12 cellular contexts compared by ENCODE assay signal in genomic region chr18:58557013-58557435, GRCh38.
DNase-seq lines count a peak whose midpoint lies in the region; ATAC-seq, FAIRE-seq and TF ChIP-seq lines count a peak whose summit lies in the region.
"Had no signal": no experiment of that assay in that cellular context is flagged by ENCODE, and none has a peak within 500 bp of the region (broad histone marks: within the 10 kb centered on the region; RNA-seq: fewer than 3 reads in every experiment).

No MANE protein-coding gene starts in this region.

- peak; percentile 87 for DNase-seq in GM12878 (ENCODE audit: low read depth, low spot score)
- DNase-seq in smooth muscle cell (lab: John Stamatoyannopoulos, UW; ENCODE audit: unreplicated experiment) = no peak
- no peak for DNase-seq in activated CD8-positive, alpha-beta T cell treated with anti-CD3 and anti-CD28 coated beads for 36 hours
- DNase-seq in stimulated activated CD4-positive, alpha-beta T cell treated with anti-CD3 and anti-CD28 coated beads, Interleukin-2, amount 100 ng/mL, for 24 hours = no peak
- no peak for DNase-seq in ovary
- DNase-seq: Caco-2, KG1, NCI-H2107 had no signal

- peak overlapping the region; percentile 92 for H2AFZ ChIP-seq in GM12878 (ENCODE audit: control insufficient read depth, low read depth, low read length)
- no peak overlapping the region for H2AFZ ChIP-seq in smooth muscle cell (ENCODE audit: low read depth)

- peaks cover 45% of the 10 kb centered on the region for H3K9me3 ChIP-seq in GM12878 (replicated peaks; ENCODE audit: control insufficient read depth, insufficient read depth, low read length)
- H3K9me3 ChIP-seq in smooth muscle cell (replicated peaks; ENCODE audit: low read depth) = no peaks in the 10 kb centered on the region
- H3K9me3 ChIP-seq in ovary = peaks cover 0 to 4% of the 10 kb centered on the region in 2 donors
- H3K9me3 ChIP-seq: Caco-2 had no signal

- SMC1A ChIA-PET in GM12878 (lab: Charles Lee; ENCODE audit: uncharacterized antibody, unreplicated experiment) = interaction anchor here (1.0 to 22.1 kb wide), 14 partner anchors 8 to 207 kb away, joined by 3 to 578 read pairs (median 6); partner anchors contain the start of gene MALT1

- H3K9ac ChIP-seq in GM12878 (ENCODE audit: control insufficient read depth, insufficient read depth, low read length) (peak overlapping the region; percentile 53), smooth muscle cell (ENCODE audit: low read depth) (no peak overlapping the region)

- no peak overlapping the region for H3K4me3 Mint-ChIP-seq in activated CD8-positive, alpha-beta T cell treated with anti-CD3 and anti-CD28 coated beads for 36 hours
- H3K4me3 Mint-ChIP-seq: T-helper 2 cell treated with Interferon-gamma antibody and Interleukin-4, amounts not matched to agents 5 μg/mL and 100 μg/mL, for 36 hours had no signal

- ATAC-seq in GM19023 (IDR thresholded peaks at IDR 0.05; ENCODE audit: unreplicated experiment) (peak; percentile 40), HG02798 (IDR thresholded peaks at IDR 0.05; ENCODE audit: poor library complexity, unreplicated experiment) (peak; percentile 53), GM12878 (peak; percentile 81), HG03039 (IDR thresholded peaks at IDR 0.05; ENCODE audit: unreplicated experiment) (no peak)
- ATAC-seq in activated CD8-positive, alpha-beta T cell treated with anti-CD3 and anti-CD28 coated beads for 36 hours = no peak

- POLR2A ChIA-PET in GM12878 (lab: Charles Lee) = interaction anchor here (0.6 to 7.7 kb wide), 11 partner anchors 8 to 114 kb away, joined by 3 to 76 read pairs (median 6); partner anchors contain the start of gene MALT1
- POLR2A ChIA-PET in activated CD8-positive, alpha-beta T cell treated with anti-CD3 and anti-CD28 coated beads for 36 hours (lab: Charles Lee) = no interaction called here

- in situ Hi-C loops in GM12878 (cut with MboI) = loop anchor here (25.0 kb wide), 1 partner anchor 1355 kb away; no protein-coding TSS in a partner anchor

- peaks cover 54% of the 10 kb centered on the region for H3K4me1 ChIP-seq in GM12878 (ENCODE audit: control insufficient read depth, insufficient read depth, low read length)
- H3K4me1 ChIP-seq in smooth muscle cell (ENCODE audit: low read depth) = peaks cover 7% of the 10 kb centered on the region
- no peaks in the 10 kb centered on the region for H3K4me1 ChIP-seq in ovary (ENCODE audit: insufficient read depth)

- H3K27me3 Mint-ChIP-seq in activated CD8-positive, alpha-beta T cell treated with anti-CD3 and anti-CD28 coated beads for 36 hours = no peaks in the 10 kb centered on the region

- peaks cover 8% of the 10 kb centered on the region for H3K9me3 Mint-ChIP-seq in activated CD8-positive, alpha-beta T cell treated with anti-CD3 and anti-CD28 coated beads for 36 hours

- no peaks in the 10 kb centered on the region for H3K27me3 ChIP-seq in GM12878 (replicated peaks in 1 of 2; ENCODE audit: control insufficient read depth in 2 of 2, insufficient read depth in 2 of 2, low read length in 1 of 2)
- no peaks in the 10 kb centered on the region for H3K27me3 ChIP-seq in smooth muscle cell (ENCODE audit: low read depth)
- H3K27me3 ChIP-seq in ovary = no peaks in the 10 kb centered on the region

- BruUV-seq in GM12878 (replicated peaks; lab: Mats Ljungman, UMichigan) = no TSS peak

- H3K79me2 ChIP-seq in GM12878 (ENCODE audit: control insufficient read depth, insufficient read depth, low read length) (no peaks in the 10 kb centered on the region; the same call in 1 of the 2 replicates), smooth muscle cell (ENCODE audit: low read depth) (peaks cover 10% of the 10 kb centered on the region)

- TF ChIP-seq CTCF in GM12878 (IDR thresholded peaks at IDR 0.05 in 2 of 3, conservative IDR thresholded peaks at IDR 0.05 in 1 of 3; ENCODE audit: control insufficient read depth in 2 of 3, extremely low read depth in 1 of 3, insufficient read depth in 1 of 3, low read depth in 3 of 3, low read length in 3 of 3) (no peak), smooth muscle cell (IDR thresholded peaks at IDR 0.05; ENCODE audit: borderline replicate concordance, insufficient read depth, poor library complexity, severe bottlenecking) (no peak), ovary (IDR thresholded peaks at IDR 0.05) (no peak)
- no peak for TF ChIP-seq CTCF in activated CD8-positive, alpha-beta T cell treated with anti-CD3 and anti-CD28 coated beads for 36 hours (IDR thresholded peaks at IDR 0.05)

- WGBS in GM12878 (ENCODE audit: insufficient coverage, insufficient replicate concordance, low lambda C conversion rate, missing lambda C conversion rate) = 0% methylated on average over 7 of the region's 7 CpGs
- 90% methylated on average over 7 of the region's 7 CpGs for WGBS in smooth muscle cell (ENCODE audit: low lambda C conversion rate)
- 85 to 87% (median 85%) methylated on average over 7 of the region's 7 CpGs for WGBS in ovary, 3 donors

- no peak overlapping the region for H3K27ac Mint-ChIP-seq in activated CD8-positive, alpha-beta T cell treated with anti-CD3 and anti-CD28 coated beads for 36 hours
- H3K27ac Mint-ChIP-seq: T-helper 2 cell treated with Interferon-gamma antibody and Interleukin-4, amounts not matched to agents 5 μg/mL and 100 μg/mL, for 36 hours had no signal

- TF ChIP-seq EP300 in GM12878 (IDR thresholded peaks at IDR 0.05; ENCODE audit: borderline replicate concordance in 1 of 2, control insufficient read depth in 1 of 2, low read depth in 2 of 2, low read length in 2 of 2) = peak; percentile 48 to 59; a peak in 2 of 4 replicates
- no peak for TF ChIP-seq EP300 in ovary (IDR thresholded peaks at IDR 0.05)

- H3K27ac ChIP-seq in GM12878 (ENCODE audit: control insufficient read depth, insufficient read depth) (peak overlapping the region; percentile 67), smooth muscle cell (ENCODE audit: low read depth) (peak overlapping the region; percentile 52), ovary (no peak overlapping the region)

- TF ChIP-seq POLR2A in GM12878 (IDR thresholded peaks at IDR 0.05; ENCODE audit: low read depth, low read length) (no peak), ovary (IDR thresholded peaks at IDR 0.05) (no peak)

- H3K36me3 ChIP-seq in GM12878 (ENCODE audit: control insufficient read depth in 2 of 2, insufficient read depth in 2 of 2, low read length in 1 of 2) (no peaks in the 10 kb centered on the region; a peak in 1 of 4 replicates), smooth muscle cell (ENCODE audit: low read depth) (no peaks in the 10 kb centered on the region), ovary (no peaks in the 10 kb centered on the region)

- H3F3A ChIP-seq in smooth muscle cell (ENCODE audit: low read depth) = peaks cover 7% of the 10 kb centered on the region

- no peak for TF ChIP-seq RAD21 in GM12878 (IDR thresholded peaks at IDR 0.05; ENCODE audit: insufficient read depth, low read depth, low read length)

- CTCF ChIA-PET in GM12878 (lab: Yijun Ruan, JAX) = interaction anchor here (0.9 to 2.8 kb wide), 7 partner anchors 11 to 102 kb away, joined by 3 to 15 read pairs (median 6); no protein-coding TSS in a partner anchor
- CTCF ChIA-PET in activated CD8-positive, alpha-beta T cell treated with anti-CD3 and anti-CD28 coated beads for 36 hours (lab: Charles Lee) = no interaction called here

- RAD21 ChIA-PET in GM12878 (lab: Charles Lee; ENCODE audit: unreplicated experiment) = interaction anchor here (0.8 to 8.3 kb wide), 10 partner anchors 8 to 207 kb away, joined by 3 to 121 read pairs (median 8); partner anchors contain the start of gene MALT1

- H3K4me2 ChIP-seq in GM12878 (ENCODE audit: control insufficient read depth, insufficient read depth) (peak overlapping the region; percentile 93), smooth muscle cell (peak overlapping the region; percentile 46)

- no peak for FAIRE-seq in GM12878 (lab: Jason Lieb, UNC)

- 0 out of 2 replicates have a peak overlapping the region, but pooled peaks have one; percentile 10 for H3K4me3 ChIP-seq in GM12878
- H3K4me3 ChIP-seq in smooth muscle cell = no peak overlapping the region
- H3K4me3 ChIP-seq in ovary = no peak overlapping the region

- intact Hi-C loops in GM12878 (cut with micrococcal nuclease; ENCODE audit: unreplicated experiment) = loop anchor here (1.0 kb wide), 1 partner anchor 16 kb away; no protein-coding TSS in a partner anchor
- intact Hi-C loops in activated CD8-positive, alpha-beta T cell treated with anti-CD3 and anti-CD28 coated beads for 36 hours (cut with micrococcal nuclease) = no loop called here
- intact Hi-C loops in ovary (cut with DNase I) = no loop called here

- H4K20me1 ChIP-seq in GM12878 (ENCODE audit: control insufficient read depth, insufficient read depth) = no peaks in the 10 kb centered on the region
- no peaks in the 10 kb centered on the region for H4K20me1 ChIP-seq in smooth muscle cell (ENCODE audit: low read depth)

- H3K36me3 Mint-ChIP-seq in activated CD8-positive, alpha-beta T cell treated with anti-CD3 and anti-CD28 coated beads for 36 hours (ENCODE audit: low read depth) = peaks cover 1% of the 10 kb centered on the region

- peaks cover 19% of the 10 kb centered on the region for H3K4me1 Mint-ChIP-seq in activated CD8-positive, alpha-beta T cell treated with anti-CD3 and anti-CD28 coated beads for 36 hours (ENCODE audit: low read depth)

Comparison
In these comparisons a context has a peak if more than half of its experiments do, and no peak if none do; other contexts are left out.
1. ATAC-seq: peak in GM19023 (single experiment), HG02798 (single experiment) and GM12878 (single experiment); none in activated CD8-positive, alpha-beta T cell treated with anti-CD3 and anti-CD28 coated beads for 36 hours (single experiment) and HG03039 (single experiment).
2. H3K27ac ChIP-seq: peak in GM12878 (single experiment) and smooth muscle cell (single experiment); none in ovary (0 of 2).